Comparison of ENCODE assay signal across 1 cellular context in the genomic region with DNA sequence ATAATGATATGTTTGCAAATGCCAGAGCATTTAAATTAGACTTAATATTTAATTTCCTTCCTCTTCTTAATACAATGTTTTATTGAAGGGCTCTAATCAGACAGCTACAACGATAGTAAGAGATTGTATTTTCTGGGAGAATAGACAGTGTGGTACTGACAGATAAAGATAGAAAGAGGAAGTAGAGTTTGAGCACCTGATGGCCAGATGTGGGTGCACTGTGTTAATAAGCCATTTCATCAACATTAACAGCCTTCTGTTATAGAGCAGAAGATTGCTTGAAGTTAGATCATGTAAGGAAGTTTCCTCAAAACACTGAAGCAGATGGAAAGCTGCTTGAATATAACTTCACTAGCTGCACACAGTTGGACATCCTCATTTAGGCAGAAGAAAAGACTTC.
TF ChIP-seq lines count a peak whose summit lies in the region.

No MANE protein-coding gene starts in this region.

TF ChIP-seq in GM12878, 131 proteins besides CTCF, POLR2A, EP300 and RAD21:
- TF ChIP-seq NBN (IDR thresholded peaks at IDR 0.05) (no peak), BHLHE40 (IDR thresholded peaks at IDR 0.05; ENCODE audit: borderline replicate concordance in 1 of 2, low read depth in 2 of 2, low read length in 1 of 2) (no peak), GABPA (IDR thresholded peaks at IDR 0.05; ENCODE audit: low read depth) (no peak), PBX3 (IDR thresholded peaks at IDR 0.05; ENCODE audit: insufficient replicate concordance, low read depth, low read length) (no peak), STAT1 (conservative IDR thresholded peaks at IDR 0.05) (no peak), SMAD5 (IDR thresholded peaks at IDR 0.05; ENCODE audit: low read depth) (no peak), SUZ12 (IDR thresholded peaks at IDR 0.05; ENCODE audit: unreplicated experiment) (no peak), ZBTB40 (IDR thresholded peaks at IDR 0.05; ENCODE audit: borderline replicate concordance) (no peak), KLF5 (IDR thresholded peaks at IDR 0.05; ENCODE audit: partially characterized antibody) (no peak), CHD2 (IDR thresholded peaks at IDR 0.05; ENCODE audit: borderline replicate concordance, low read depth, low read length) (no peak), TBL1XR1 (IDR thresholded peaks at IDR 0.05; ENCODE audit: low read depth, low read length) (no peak), TCF3 (IDR thresholded peaks at IDR 0.05; ENCODE audit: borderline replicate concordance, insufficient read depth, low read depth, low read length) (no peak), TARDBP (IDR thresholded peaks at IDR 0.05; ENCODE audit: borderline replicate concordance) (no peak), RCOR1 (conservative IDR thresholded peaks at IDR 0.05; ENCODE audit: low read depth, low read length) (no peak), BACH1 (IDR thresholded peaks at IDR 0.05; ENCODE audit: borderline replicate concordance) (no peak), YBX1 (IDR thresholded peaks at IDR 0.05) (no peak), KAT2A (conservative IDR thresholded peaks at IDR 0.05; ENCODE audit: control insufficient read depth, low read depth, low read length) (no peak)
- TF ChIP-seq, protein P1, sequence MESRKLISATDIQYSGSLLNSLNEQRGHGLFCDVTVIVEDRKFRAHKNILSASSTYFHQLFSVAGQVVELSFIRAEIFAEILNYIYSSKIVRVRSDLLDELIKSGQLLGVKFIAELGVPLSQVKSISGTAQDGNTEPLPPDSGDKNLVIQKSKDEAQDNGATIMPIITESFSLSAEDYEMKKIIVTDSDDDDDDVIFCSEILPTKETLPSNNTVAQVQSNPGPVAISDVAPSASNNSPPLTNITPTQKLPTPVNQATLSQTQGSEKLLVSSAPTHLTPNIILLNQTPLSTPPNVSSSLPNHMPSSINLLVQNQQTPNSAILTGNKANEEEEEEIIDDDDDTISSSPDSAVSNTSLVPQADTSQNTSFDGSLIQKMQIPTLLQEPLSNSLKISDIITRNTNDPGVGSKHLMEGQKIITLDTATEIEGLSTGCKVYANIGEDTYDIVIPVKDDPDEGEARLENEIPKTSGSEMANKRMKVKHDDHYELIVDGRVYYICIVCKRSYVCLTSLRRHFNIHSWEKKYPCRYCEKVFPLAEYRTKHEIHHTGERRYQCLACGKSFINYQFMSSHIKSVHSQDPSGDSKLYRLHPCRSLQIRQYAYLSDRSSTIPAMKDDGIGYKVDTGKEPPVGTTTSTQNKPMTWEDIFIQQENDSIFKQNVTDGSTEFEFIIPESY (IDR thresholded peaks at IDR 0.05), result no peak
